In genomic region chr19:662962-663681, GRCh38 we compare ENCODE assay signal across 8 cellular contexts. TPM values are rescaled to one million over a fixed set of nuclear protein-coding genes. Genes with fewer than 3 reads are reported as not detected.
DNase-seq lines count a peak whose midpoint lies in the region; ATAC-seq and TF ChIP-seq lines count a peak whose summit lies in the region.

RNF126 (minus strand) TSS chr19:663214; CDS start chr19:663121, 93 bp downstream.

- peaks cover 18 to 56% (median 40%) of the 10 kb centered on the region in 4 donors for H3K4me1 ChIP-seq in liver (ENCODE audit: control insufficient read depth in 4 of 4, insufficient read depth in 4 of 4, low read length in 3 of 4)

- DNase-seq in AML-193 (lab: John Stamatoyannopoulos, UW) (peak; percentile 77 to 80), GM19240 (ENCODE audit: insufficient read length, low spot score) (peak; percentile 91), NCI-H774 (lab: John Stamatoyannopoulos, UW) (peak; percentile 91), dermis microvascular lymphatic vessel endothelial cell (ENCODE audit: low read depth in 2 of 2) (peak; percentile 73 to 93)
- DNase-seq in activated CD4-positive, alpha-beta T cell treated with anti-CD3 and anti-CD28 coated beads, Interleukin-2, amount 50 U/mL, for 48 hours = peak; percentile 94 to 97
- peak; percentile 94 for DNase-seq in stimulated activated CD4-positive, alpha-beta T cell treated with anti-CD3 and anti-CD28 coated beads, Interleukin-4, amount 100 ng/mL, for 1 hour

- TF ChIP-seq RAD21 in liver (IDR thresholded peaks at IDR 0.05) = peak in 1 of 2 donors; percentile 12

- no peak for TF ChIP-seq CTCF in liver (IDR thresholded peaks at IDR 0.05; ENCODE audit: low read depth, low read length, missing input control)

- peak; percentile 74 for ATAC-seq in HG03521 (IDR thresholded peaks at IDR 0.05; ENCODE audit: unreplicated experiment)

- WGBS in liver = 1% methylated on average over 97 of the region's 97 CpGs

- no peaks in the 10 kb centered on the region for H3K9me3 ChIP-seq in liver (ENCODE audit: control insufficient read depth in 4 of 4, low read length in 3 of 4)

- H3K27ac ChIP-seq in liver (ENCODE audit: low read depth in 1 of 2, low read length in 2 of 2) = peak within 1 kb of the TSS; percentile 95 to 96

- H3K27me3 ChIP-seq in liver (ENCODE audit: control insufficient read depth in 4 of 4, insufficient read depth in 4 of 4, low read length in 3 of 4) = no peaks in the 10 kb centered on the region

- no peaks in the 10 kb centered on the region for H3K36me3 ChIP-seq in liver (ENCODE audit: control insufficient read depth in 4 of 4, insufficient read depth in 3 of 4, low read depth in 1 of 4, low read length in 3 of 4)

- H3K4me3 ChIP-seq in liver (ENCODE audit: low read depth in 1 of 3, low read length in 3 of 3) = peak within 1 kb of the TSS; percentile 80 to 95 (median 92)

- peak within 1 kb of the TSS; percentile 68 to 98 for H3K9ac ChIP-seq in liver (ENCODE audit: low read depth in 1 of 2, low read length in 2 of 2)

TF ChIP-seq in liver, 16 proteins besides CTCF, POLR2A, EP300 and RAD21:
- TF ChIP-seq GABPA (IDR thresholded peaks at IDR 0.05 in 1 of 2, conservative IDR thresholded peaks at IDR 0.05 in 1 of 2) (peak in 1 of 2 donors; percentile 78), SP1 (IDR thresholded peaks at IDR 0.05) (peak; percentile 55), REST (IDR thresholded peaks at IDR 0.05) (peak; percentile 15), EGR1 (IDR thresholded peaks at IDR 0.05; ENCODE audit: low read depth in 2 of 2) (peak in 1 of 2 donors; percentile 56), HNF4A (conservative IDR thresholded peaks at IDR 0.05) (no peak), FOXA1 (IDR thresholded peaks at IDR 0.05) (no peak), TAF1 (conservative IDR thresholded peaks at IDR 0.05) (no peak), YY1 (IDR thresholded peaks at IDR 0.05) (peak; percentile 9)

RNA-seq across cellular contexts. Expression of gene RNF126, which starts in this region (rescaled TPM):
- total RNA-seq in dermis microvascular lymphatic vessel endothelial cell (18.9 and 30.0 TPM in 2 replicates), liver (10 to 100 TPM; 16.7 to 29.1 TPM)
- polyA plus RNA-seq in liver = 10 to 100 TPM; 19.1 to 32.7 TPM

Comparison
In these comparisons a context has a peak if more than half of its experiments do, and no peak if none do; other contexts are left out.
1. Peak in every context shown above with its lines: DNase-seq, ATAC-seq, H3K4me3 ChIP-seq and H3K27ac ChIP-seq.